ENCODE assay signal across 9 cellular contexts in genomic region chr11:29916040-29916439, GRCh38.
"Had no signal": no experiment of that assay in that cellular context is flagged by ENCODE, and none has a peak within 500 bp of the region (broad histone marks: within the 10 kb centered on the region; RNA-seq: fewer than 3 reads in every experiment).

No MANE protein-coding gene starts in this region.

- H3K9me3 ChIP-seq: HAP-1 had no signal

- DNase-seq: GM23248, GOT3, H7, HFFc6, IMR-90 had no signal

- H2AFZ ChIP-seq: GM23248 had no signal

- H3K4me1 ChIP-seq: HAP-1 had no signal

- ATAC-seq: HCT116, K562 had no signal

- H3K27ac ChIP-seq: GM23248, HL-60 had no signal

- H3K36me3 ChIP-seq: HAP-1 had no signal

- H3K4me3 ChIP-seq: GM23248, HAP-1, K562 had no signal

- H3K9ac ChIP-seq: GM23248 had no signal
